ENCODE assay signal across 8 cellular contexts in the genomic region with DNA sequence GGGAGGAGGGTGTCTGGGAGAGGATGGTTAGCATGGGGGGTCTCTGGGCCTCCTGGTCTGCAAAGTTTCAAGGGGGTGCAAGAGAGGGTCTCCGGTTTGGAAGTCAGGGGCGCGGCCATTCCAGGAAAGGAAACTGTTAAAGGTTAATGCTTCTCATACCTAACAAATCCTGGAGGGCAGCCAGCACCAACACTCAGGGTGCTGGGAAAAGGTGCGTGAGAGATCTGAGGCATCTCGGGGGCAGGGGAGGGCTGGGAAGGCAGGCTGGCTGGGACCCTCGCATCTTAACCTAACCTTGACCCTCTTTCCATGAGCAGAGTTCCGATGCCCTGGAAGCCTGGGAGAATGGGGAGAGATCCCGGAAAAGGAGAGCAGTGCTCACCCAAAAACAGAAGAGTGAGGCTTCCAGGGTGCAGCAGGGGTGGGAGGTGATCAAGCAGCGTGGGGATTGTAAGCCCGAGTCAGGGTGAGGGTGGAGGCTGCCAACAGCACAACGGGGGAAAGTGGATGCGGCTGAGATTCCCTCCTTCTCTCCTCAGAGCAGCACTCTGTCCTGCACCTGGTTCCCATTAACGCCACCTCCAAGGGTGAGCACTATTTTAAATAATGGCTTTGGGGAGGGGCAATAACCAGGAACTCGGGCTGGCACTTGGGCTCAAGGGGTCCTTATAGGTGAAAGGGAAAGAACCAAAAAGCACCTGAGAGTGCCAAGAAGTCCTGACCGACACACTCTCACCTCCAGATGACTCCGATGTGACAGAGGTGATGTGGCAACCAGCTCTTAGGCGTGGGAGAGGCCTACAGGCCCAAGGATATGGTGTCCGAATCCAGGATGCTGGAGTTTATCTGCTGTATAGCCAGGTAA. TPM values are rescaled to one million over a fixed set of nuclear protein-coding genes. Genes with fewer than 3 reads are reported as not detected.
DNase-seq lines count a peak whose midpoint lies in the region; TF ChIP-seq lines count a peak whose summit lies in the region.

No MANE protein-coding gene starts in this region.

- no peak for TF ChIP-seq POLR2A in sigmoid colon (IDR thresholded peaks at IDR 0.05)

- no peak for DNase-seq in RWPE1 (ENCODE audit: low spot score)
- DNase-seq in head of caudate nucleus = peak in 29 of 42 donors; percentile 32 to 86 (median 60)
- DNase-seq in sigmoid colon = no peak
- DNase-seq in NCI-H510A (lab: John Stamatoyannopoulos, UW) = no peak
- DNase-seq in HuH-7 (ENCODE audit: low spot score) = no peak
- no peak for DNase-seq in GM10266 (ENCODE audit: extremely low spot score)
- DNase-seq in stimulated activated CD4-positive, alpha-beta T cell treated with anti-CD3 and anti-CD28 coated beads, Interleukin-12 subunit alpha, Interleukin-12 subunit beta, amount 100 ng/mL, for 4 hours = no peak

- no peaks in the 10 kb centered on the region for H3K27me3 ChIP-seq in sigmoid colon

- POLR2A ChIA-PET in RWPE1 (lab: Yijun Ruan, JAX; ENCODE audit: low non-redundant PET) = interaction anchor here (0.5 to 1.0 kb wide), 2 partner anchors 44 to 118 kb away, joined by 3 to 10 read pairs; no protein-coding TSS in a partner anchor

- 21 to 67% methylated on average over 18 of the region's 18 CpGs for WGBS in sigmoid colon, 2 donors

- intact Hi-C loops in head of caudate nucleus (cut with DNase I) (loop anchor here (2.0 kb wide), 2 partner anchors 45 to 123 kb away; no protein-coding TSS in a partner anchor), sigmoid colon (cut with DNase I) (loop anchor here (2.0 to 10.0 kb wide), 6 partner anchors 55 to 305 kb away; a partner anchor contains a TSS)

- no peak for TF ChIP-seq EP300 in sigmoid colon (IDR thresholded peaks at IDR 0.05)

- peaks cover 0 to 66% (median 62%) of the 10 kb centered on the region in 4 donors for H3K4me1 ChIP-seq in sigmoid colon

- TF ChIP-seq CTCF in GM12875 (IDR thresholded peaks at IDR 0.05; ENCODE audit: borderline replicate concordance, insufficient read depth, low read depth, low read length) (no peak), RWPE1 (conservative IDR thresholded peaks at IDR 0.05; ENCODE audit: low read depth) (no peak), sigmoid colon (IDR thresholded peaks at IDR 0.05) (no peak), GM10266 (IDR thresholded peaks at IDR 0.05; ENCODE audit: control insufficient read depth, insufficient read depth, low read depth, missing control alignments) (no peak)

- CTCF ChIA-PET in RWPE1 (lab: Yijun Ruan, JAX) = interaction anchor here (0.7 to 3.1 kb wide), 12 partner anchors 11 to 149 kb away, joined by 3 to 28 read pairs (median 6); a partner anchor contains a TSS

- peak overlapping the region; percentile 36 for H3K4me3 ChIP-seq in GM12875 (ENCODE audit: low read depth, low read length)
- H3K4me3 ChIP-seq in sigmoid colon = peak overlapping the region; percentile 15 to 97 (median 84)

- no peaks in the 10 kb centered on the region for H3K9me3 ChIP-seq in sigmoid colon

- H3K36me3 ChIP-seq in sigmoid colon = peaks cover 3 to 14% (median 12%) of the 10 kb centered on the region in 4 donors

- H3K27ac ChIP-seq in RWPE1 (peak overlapping the region; percentile 95), sigmoid colon (peak overlapping the region; percentile 89 to 98 (median 97))

RNA-seq across cellular contexts. Expression of a gene that starts 1.0 kb away (rescaled TPM):
- total RNA-seq in sigmoid colon = 10 to 100 TPM; 20.2 to 41.0 (median 24.5) TPM
- 100 to 1,000 TPM in 1 of 3 donors, 10 to 100 TPM in 2; 15.6 to 108 (median 21.0) TPM for polyA plus RNA-seq in sigmoid colon

RNA-seq across cellular contexts. Expression of a gene that starts 2.2 kb away (rescaled TPM):
- total RNA-seq in sigmoid colon = 10 to 100 TPM; 73.5 to 91.1 (median 81.1) TPM
- 10 to 100 TPM; 28.2 to 55.4 (median 35.6) TPM for polyA plus RNA-seq in sigmoid colon

RNA-seq across cellular contexts. Expression of a gene that starts 10.7 kb away (rescaled TPM):
- 100 to 1,000 TPM in 2 of 4 donors, 10 to 100 TPM in 2; 60.1 to 122 (median 91.8) TPM for total RNA-seq in sigmoid colon
- polyA plus RNA-seq in sigmoid colon = 10 to 100 TPM; 18.0 to 45.0 (median 26.1) TPM

RNA-seq across cellular contexts. Expression of a gene that starts 19.9 kb away (rescaled TPM):
- total RNA-seq in sigmoid colon = 10 to 100 TPM; 24.6 to 56.4 (median 37.0) TPM
- polyA plus RNA-seq in sigmoid colon = 100 to 1,000 TPM in 2 of 3 donors, 10 to 100 TPM in 1; 58.3 to 161 (median 118) TPM

RNA-seq across cellular contexts. Expression of a gene that starts 24.1 kb away (rescaled TPM):
- total RNA-seq in sigmoid colon = 10 to 100 TPM; 38.5 to 67.1 (median 50.8) TPM
- polyA plus RNA-seq in sigmoid colon = 100 to 1,000 TPM in 1 of 3 donors, 10 to 100 TPM in 2; 38.4 to 121 (median 45.3) TPM

Comparison
In these comparisons a context has a peak if more than half of its experiments do, and no peak if none do; other contexts are left out.
1. DNase-seq: peak in head of caudate nucleus (29 of 42); none in RWPE1 (single experiment), sigmoid colon (single experiment), NCI-H510A (single experiment), HuH-7 (single experiment), GM10266 (single experiment) and stimulated activated CD4-positive, alpha-beta T cell treated with anti-CD3 and anti-CD28 coated beads, Interleukin-12 subunit alpha, Interleukin-12 subunit beta, amount 100 ng/mL, for 4 hours (single experiment).